19 cellular contexts compared by ENCODE assay signal in genomic region chr3:197829397-197830045, GRCh38. TPM values are rescaled to one million over a fixed set of nuclear protein-coding genes. Genes with fewer than 3 reads are reported as not detected.
A peak's percentile ranks its signal among the peaks of the same experiment; 100 is the strongest.
DNase-seq lines count a peak whose midpoint lies in the region; ATAC-seq and TF ChIP-seq lines count a peak whose summit lies in the region.
"Had no signal": no experiment of that assay in that cellular context is flagged by ENCODE, and none has a peak within 500 bp of the region (broad histone marks: within the 10 kb centered on the region; RNA-seq: fewer than 3 reads in every experiment).

No MANE protein-coding gene starts in this region.

- H3K36me3 Mint-ChIP-seq in activated T-helper 17 cell treated with anti-CD3 and anti-CD28 coated beads, Interleukin-2, amount 50 U/mL, for 72 hours (ENCODE audit: low read depth): peaks cover 88% of the 10 kb centered on the region
- H3K36me3 Mint-ChIP-seq in stimulated activated effector memory CD8-positive, alpha-beta T cell treated with anti-CD3 and anti-CD28 coated beads, Interleukin-12 subunit alpha, Interleukin-12 subunit beta, amount 100 ng/mL, for 72 hours: peaks cover 100% of the 10 kb centered on the region
- peaks cover 31% of the 10 kb centered on the region for H3K36me3 Mint-ChIP-seq in activated T-helper 1 cell treated with anti-CD3 and anti-CD28 coated beads, Interleukin-12 subunit alpha, Interleukin-12 subunit beta, Interleukin-2, Interleukin-4 antibody, amounts not matched to agents 30 ng/mL and 10 ng/mL and 1 ng/mL, durations not matched to agents 14 hours and 24 hours and 36 hours (ENCODE audit: low read depth)

- no peaks in the 10 kb centered on the region for H3K9me3 Mint-ChIP-seq in activated T-helper 17 cell treated with anti-CD3 and anti-CD28 coated beads, Interleukin-2, amount 50 U/mL, for 72 hours
- no peaks in the 10 kb centered on the region for H3K9me3 Mint-ChIP-seq in stimulated activated effector memory CD8-positive, alpha-beta T cell treated with anti-CD3 and anti-CD28 coated beads, Interleukin-12 subunit alpha, Interleukin-12 subunit beta, amount 100 ng/mL, for 72 hours
- no peaks in the 10 kb centered on the region for H3K9me3 Mint-ChIP-seq in activated T-helper 1 cell treated with anti-CD3 and anti-CD28 coated beads, Interleukin-12 subunit alpha, Interleukin-12 subunit beta, Interleukin-2, Interleukin-4 antibody, amounts not matched to agents 30 ng/mL and 10 ng/mL and 1 ng/mL, durations not matched to agents 14 hours and 24 hours and 36 hours
- H3K9me3 Mint-ChIP-seq: CD4-positive, CD25-positive, alpha-beta regulatory T cell; CD8-positive, alpha-beta memory T cell; H9 had no signal

- POLR2A ChIA-PET in RWPE1 (lab: Yijun Ruan, JAX; ENCODE audit: low non-redundant PET): interaction anchor here (1.1 kb wide), 1 partner anchor 40 kb away, joined by 3 read pairs; no protein-coding TSS in a partner anchor

- no peak for ATAC-seq in activated T-helper 17 cell treated with anti-CD3 and anti-CD28 coated beads, Interleukin-2, amount 50 U/mL, for 72 hours (replicated peaks)
- peak; percentile 73 for ATAC-seq in left colon
- no peak for ATAC-seq in stimulated activated effector memory CD8-positive, alpha-beta T cell treated with anti-CD3 and anti-CD28 coated beads, Interleukin-12 subunit alpha, Interleukin-12 subunit beta, amount 100 ng/mL, for 72 hours

- intact Hi-C loops in left colon (cut with DNase I, micrococcal nuclease): no loop called here
- intact Hi-C loops in activated T-helper 1 cell treated with anti-CD3 and anti-CD28 coated beads, Interleukin-12 subunit alpha, Interleukin-12 subunit beta, Interleukin-2, Interleukin-4 antibody, amounts not matched to agents 30 ng/mL and 10 ng/mL and 1 ng/mL, durations not matched to agents 14 hours and 24 hours and 36 hours (cut with micrococcal nuclease): no loop called here

- no peak overlapping the region for H3K4me3 Mint-ChIP-seq in activated T-helper 17 cell treated with anti-CD3 and anti-CD28 coated beads, Interleukin-2, amount 50 U/mL, for 72 hours
- H3K4me3 Mint-ChIP-seq in stimulated activated effector memory CD8-positive, alpha-beta T cell treated with anti-CD3 and anti-CD28 coated beads, Interleukin-12 subunit alpha, Interleukin-12 subunit beta, amount 100 ng/mL, for 72 hours: no peak overlapping the region
- no peak overlapping the region for H3K4me3 Mint-ChIP-seq in activated T-helper 1 cell treated with anti-CD3 and anti-CD28 coated beads, Interleukin-12 subunit alpha, Interleukin-12 subunit beta, Interleukin-2, Interleukin-4 antibody, amounts not matched to agents 30 ng/mL and 10 ng/mL and 1 ng/mL, durations not matched to agents 14 hours and 24 hours and 36 hours
- H3K4me3 Mint-ChIP-seq: CD4-positive, CD25-positive, alpha-beta regulatory T cell; CD8-positive, alpha-beta memory T cell; H9 had no signal

- peak overlapping the region; percentile 58 for H3K27ac Mint-ChIP-seq in activated T-helper 17 cell treated with anti-CD3 and anti-CD28 coated beads, Interleukin-2, amount 50 U/mL, for 72 hours
- peak overlapping the region; percentile 40 for H3K27ac Mint-ChIP-seq in stimulated activated effector memory CD8-positive, alpha-beta T cell treated with anti-CD3 and anti-CD28 coated beads, Interleukin-12 subunit alpha, Interleukin-12 subunit beta, amount 100 ng/mL, for 72 hours
- no peak overlapping the region for H3K27ac Mint-ChIP-seq in activated T-helper 1 cell treated with anti-CD3 and anti-CD28 coated beads, Interleukin-12 subunit alpha, Interleukin-12 subunit beta, Interleukin-2, Interleukin-4 antibody, amounts not matched to agents 30 ng/mL and 10 ng/mL and 1 ng/mL, durations not matched to agents 14 hours and 24 hours and 36 hours

- H3K4me1 Mint-ChIP-seq in activated T-helper 17 cell treated with anti-CD3 and anti-CD28 coated beads, Interleukin-2, amount 50 U/mL, for 72 hours: no peaks in the 10 kb centered on the region
- peaks cover 1% of the 10 kb centered on the region for H3K4me1 Mint-ChIP-seq in stimulated activated effector memory CD8-positive, alpha-beta T cell treated with anti-CD3 and anti-CD28 coated beads, Interleukin-12 subunit alpha, Interleukin-12 subunit beta, amount 100 ng/mL, for 72 hours
- H3K4me1 Mint-ChIP-seq in activated T-helper 1 cell treated with anti-CD3 and anti-CD28 coated beads, Interleukin-12 subunit alpha, Interleukin-12 subunit beta, Interleukin-2, Interleukin-4 antibody, amounts not matched to agents 30 ng/mL and 10 ng/mL and 1 ng/mL, durations not matched to agents 14 hours and 24 hours and 36 hours (ENCODE audit: low read depth): peaks cover 4% of the 10 kb centered on the region
- H3K4me1 Mint-ChIP-seq: H9 had no signal

- TF ChIP-seq CTCF in RWPE1 (conservative IDR thresholded peaks at IDR 0.05; ENCODE audit: low read depth): no peak

- no peaks in the 10 kb centered on the region for H3K27me3 Mint-ChIP-seq in activated T-helper 17 cell treated with anti-CD3 and anti-CD28 coated beads, Interleukin-2, amount 50 U/mL, for 72 hours
- H3K27me3 Mint-ChIP-seq in activated T-helper 1 cell treated with anti-CD3 and anti-CD28 coated beads, Interleukin-12 subunit alpha, Interleukin-12 subunit beta, Interleukin-2, Interleukin-4 antibody, amounts not matched to agents 30 ng/mL and 10 ng/mL and 1 ng/mL, durations not matched to agents 14 hours and 24 hours and 36 hours (ENCODE audit: insufficient read depth): no peaks in the 10 kb centered on the region
- H3K27me3 Mint-ChIP-seq: CD4-positive, CD25-positive, alpha-beta regulatory T cell; CD8-positive, alpha-beta memory T cell had no signal

- no peak overlapping the region for H3K27ac ChIP-seq in RWPE1

- no peak for DNase-seq in left colon
- no peak for DNase-seq in stimulated activated effector memory CD8-positive, alpha-beta T cell treated with anti-CD3 and anti-CD28 coated beads, Interleukin-12 subunit alpha, Interleukin-12 subunit beta, amount 100 ng/mL, for 72 hours (ENCODE audit: low spot score in 2 of 2)
- DNase-seq in RWPE1 (ENCODE audit: low spot score): no peak
- no peak for DNase-seq in activated T-helper 1 cell treated with anti-CD3 and anti-CD28 coated beads, Interleukin-12 subunit alpha, Interleukin-12 subunit beta, Interleukin-2, Interleukin-4 antibody, amounts not matched to agents 30 ng/mL and 10 ng/mL and 1 ng/mL, durations not matched to agents 14 hours and 24 hours and 36 hours (ENCODE audit: low spot score)
- DNase-seq in glomerular visceral epithelial cell (ENCODE audit: extremely low spot score): no peak
- DNase-seq: ACHN; BE2C; C1 segment of cervical spinal cord; CD4-positive, CD25-positive, alpha-beta regulatory T cell; CD8-positive, alpha-beta memory T cell; COR-L47; DMS 273 treated with DMSO at 0.1 percent for 48 hours; DMS53; DND-41; EL; GOT3; H9; IMR-90 had no signal

- CTCF ChIA-PET in RWPE1 (lab: Yijun Ruan, JAX): no interaction called here

RNA-seq across cellular contexts. Expression of gene LRCH3, which starts 38.5 kb away (rescaled TPM):
- 10 to 100 TPM; 59.2 to 62.8 TPM for total RNA-seq in activated T-helper 17 cell treated with anti-CD3 and anti-CD28 coated beads, Interleukin-2, amount 50 U/mL, for 72 hours
- 10 to 100 TPM; 27.3 to 43.6 TPM for total RNA-seq in left colon
- total RNA-seq in activated T-helper 1 cell treated with anti-CD3 and anti-CD28 coated beads, Interleukin-12 subunit alpha, Interleukin-12 subunit beta, Interleukin-2, Interleukin-4 antibody, amounts not matched to agents 30 ng/mL and 10 ng/mL and 1 ng/mL, durations not matched to agents 14 hours and 24 hours and 36 hours: 50.0 and 57.8 TPM in 2 replicates
